In the genomic region with DNA sequence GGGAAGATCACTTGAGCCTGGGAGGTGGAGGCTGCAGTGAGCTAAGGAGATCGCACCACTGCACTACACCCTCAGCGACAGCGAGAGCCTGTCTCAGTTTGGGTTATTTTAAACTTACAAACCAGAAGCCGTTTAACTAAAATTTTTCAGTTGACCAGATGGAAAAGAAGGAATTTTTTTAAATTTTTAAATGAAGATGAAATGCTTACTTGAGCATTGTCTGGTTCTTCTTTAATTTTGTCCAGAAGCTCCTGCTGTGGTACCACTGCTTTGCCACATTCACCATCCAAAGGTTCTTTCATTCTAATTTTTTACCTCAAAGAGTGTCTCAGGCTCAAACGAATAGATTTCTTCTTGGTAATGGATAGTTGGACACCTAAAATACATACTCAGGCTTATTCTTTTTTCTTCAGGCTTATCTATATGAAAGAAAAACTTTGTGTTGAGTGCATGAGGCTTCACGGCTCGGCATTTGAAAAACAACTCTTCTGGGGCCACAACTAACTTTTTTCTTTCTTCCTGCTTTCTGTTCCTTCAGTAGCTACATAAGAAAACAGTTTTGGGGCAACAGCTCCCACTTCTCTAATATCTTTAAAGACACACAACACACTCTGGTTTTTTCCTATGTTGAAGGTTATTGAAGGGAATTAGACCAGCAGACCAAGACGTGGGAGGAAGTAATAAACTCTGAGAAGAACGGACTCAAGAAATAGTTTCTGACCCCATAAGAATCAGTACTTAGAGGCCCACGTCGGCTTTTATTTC, we compare ENCODE assay signal across 8 cellular contexts. TPM values are rescaled to one million over a fixed set of nuclear protein-coding genes. Genes with fewer than 3 reads are reported as not detected.
A peak's percentile ranks its signal among the peaks of the same experiment; 100 is the strongest.
DNase-seq lines count a peak whose midpoint lies in the region; ATAC-seq and TF ChIP-seq lines count a peak whose summit lies in the region.

No MANE protein-coding gene starts in this region.

- peak overlapping the region; percentile 75 to 92 (median 88) for H3K9ac ChIP-seq in skeletal muscle tissue (ENCODE audit: low read depth in 1 of 3, low read length in 3 of 3)

- peaks cover 20% of the 10 kb centered on the region for H3K36me3 Mint-ChIP-seq in activated T-cell treated with anti-CD3 and anti-CD28 coated beads, Interleukin-2, amount 50 U/mL, for 4 hours (ENCODE audit: insufficient read depth)
- H3K36me3 Mint-ChIP-seq in WTC11: peaks cover 30% of the 10 kb centered on the region

- 0 out of 2 replicates have a peak overlapping the region, but pooled peaks have one; percentile 100 for H3K27ac Mint-ChIP-seq in WTC11

- peaks cover 0 to 15% of the 10 kb centered on the region in 2 donors for H3K4me1 ChIP-seq in right atrium auricular region
- H3K4me1 ChIP-seq in skeletal muscle tissue (ENCODE audit: control insufficient read depth in 3 of 3, insufficient read depth in 3 of 3, low read length in 3 of 3): peaks cover 4 to 18% (median 15%) of the 10 kb centered on the region in 3 donors

- peak overlapping the region; percentile 98 for H3K4me3 Mint-ChIP-seq in activated T-cell treated with anti-CD3 and anti-CD28 coated beads, Interleukin-2, amount 50 U/mL, for 4 hours
- H3K4me3 Mint-ChIP-seq in WTC11: peak overlapping the region; percentile 99

- CTCF ChIA-PET in WTC11 (lab: Charles Lee): interaction anchor here (0.8 kb wide), 1 partner anchor 178 kb away, joined by 3 read pairs; no protein-coding TSS in a partner anchor

- peaks cover 19% of the 10 kb centered on the region for H3K36me3 ChIP-seq in right atrium auricular region
- peaks cover 0 to 6% (median 2%) of the 10 kb centered on the region in 3 donors for H3K36me3 ChIP-seq in skeletal muscle tissue (ENCODE audit: control insufficient read depth in 3 of 3, insufficient read depth in 3 of 3, low read length in 3 of 3)

- H3K9me3 ChIP-seq in right atrium auricular region: peaks cover 0 to 10% of the 10 kb centered on the region in 2 donors
- H3K9me3 ChIP-seq in skeletal muscle tissue (ENCODE audit: control insufficient read depth in 3 of 3, low read length in 3 of 3): no peaks in the 10 kb centered on the region

- no peak for DNase-seq in activated T-cell treated with anti-CD3 and anti-CD28 coated beads, Interleukin-2, amount 50 U/mL, for 4 hours
- no peak for DNase-seq in activated T-cell treated with anti-CD3 and anti-CD28 coated beads, Interleukin-2, amount 50 U/mL, for 1 hour
- DNase-seq in WTC11 (ENCODE audit: low spot score) (no peak), right atrium auricular region (ENCODE audit: low spot score) (no peak), iPS-NIHi7 (ENCODE audit: extremely low spot score) (no peak), NCI-H187 (lab: John Stamatoyannopoulos, UW) (no peak), NCI-H524 treated with DMSO at 0.1 percent for 48 hours (lab: John Stamatoyannopoulos, UW) (no peak)

- no peak for ATAC-seq in activated T-cell treated with anti-CD3 and anti-CD28 coated beads, Interleukin-2, amount 50 U/mL, for 4 hours
- no peak for ATAC-seq in WTC11

- H3K9me3 Mint-ChIP-seq in activated T-cell treated with anti-CD3 and anti-CD28 coated beads, Interleukin-2, amount 50 U/mL, for 4 hours: peaks cover 4% of the 10 kb centered on the region
- peaks cover 20% of the 10 kb centered on the region for H3K9me3 Mint-ChIP-seq in WTC11

- POLR2A ChIA-PET in WTC11 (lab: Charles Lee): no interaction called here

- peak overlapping the region; percentile 93 to 94 for H3K27ac ChIP-seq in right atrium auricular region
- peak overlapping the region; percentile 89 for H3K27ac ChIP-seq in skeletal muscle tissue (ENCODE audit: low read depth, low read length)

- TF ChIP-seq CTCF in WTC11 (IDR thresholded peaks at IDR 0.05) (no peak), right atrium auricular region (IDR thresholded peaks at IDR 0.05) (no peak)

- no peaks in the 10 kb centered on the region for H3K27me3 Mint-ChIP-seq in activated T-cell treated with anti-CD3 and anti-CD28 coated beads, Interleukin-2, amount 50 U/mL, for 4 hours (ENCODE audit: low read depth)
- peaks cover 3% of the 10 kb centered on the region; the same call in 1 of the 2 replicates for H3K27me3 Mint-ChIP-seq in WTC11 (ENCODE audit: low read depth)

- H3K4me1 Mint-ChIP-seq in activated T-cell treated with anti-CD3 and anti-CD28 coated beads, Interleukin-2, amount 50 U/mL, for 4 hours (ENCODE audit: low read depth): peaks cover 36% of the 10 kb centered on the region
- peaks cover 5% of the 10 kb centered on the region for H3K4me1 Mint-ChIP-seq in WTC11

- peak overlapping the region; percentile 67 to 71 for H3K4me3 ChIP-seq in right atrium auricular region
- peak overlapping the region; percentile 90 to 95 (median 91) for H3K4me3 ChIP-seq in skeletal muscle tissue (ENCODE audit: low read length in 3 of 3)

- H3K27me3 ChIP-seq in right atrium auricular region: no peaks in the 10 kb centered on the region
- H3K27me3 ChIP-seq in skeletal muscle tissue (ENCODE audit: control insufficient read depth in 3 of 3, insufficient read depth in 3 of 3, low read length in 3 of 3): no peaks in the 10 kb centered on the region

TF ChIP-seq in WTC11, 78 proteins besides CTCF, POLR2A, EP300 and RAD21:
- TF ChIP-seq ELF4 (CRISPR knock-in tag; IDR thresholded peaks at IDR 0.05; ENCODE audit: low read depth) (no peak), HMGA2 (CRISPR knock-in tag; IDR thresholded peaks at IDR 0.05) (no peak)
- TF ChIP-seq, protein P1, sequence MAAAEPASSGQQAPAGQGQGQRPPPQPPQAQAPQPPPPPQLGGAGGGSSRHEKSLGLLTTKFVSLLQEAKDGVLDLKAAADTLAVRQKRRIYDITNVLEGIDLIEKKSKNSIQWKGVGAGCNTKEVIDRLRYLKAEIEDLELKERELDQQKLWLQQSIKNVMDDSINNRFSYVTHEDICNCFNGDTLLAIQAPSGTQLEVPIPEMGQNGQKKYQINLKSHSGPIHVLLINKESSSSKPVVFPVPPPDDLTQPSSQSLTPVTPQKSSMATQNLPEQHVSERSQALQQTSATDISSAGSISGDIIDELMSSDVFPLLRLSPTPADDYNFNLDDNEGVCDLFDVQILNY (CRISPR knock-in tag; IDR thresholded peaks at IDR 0.05): no peak
- TF ChIP-seq, protein P2, sequence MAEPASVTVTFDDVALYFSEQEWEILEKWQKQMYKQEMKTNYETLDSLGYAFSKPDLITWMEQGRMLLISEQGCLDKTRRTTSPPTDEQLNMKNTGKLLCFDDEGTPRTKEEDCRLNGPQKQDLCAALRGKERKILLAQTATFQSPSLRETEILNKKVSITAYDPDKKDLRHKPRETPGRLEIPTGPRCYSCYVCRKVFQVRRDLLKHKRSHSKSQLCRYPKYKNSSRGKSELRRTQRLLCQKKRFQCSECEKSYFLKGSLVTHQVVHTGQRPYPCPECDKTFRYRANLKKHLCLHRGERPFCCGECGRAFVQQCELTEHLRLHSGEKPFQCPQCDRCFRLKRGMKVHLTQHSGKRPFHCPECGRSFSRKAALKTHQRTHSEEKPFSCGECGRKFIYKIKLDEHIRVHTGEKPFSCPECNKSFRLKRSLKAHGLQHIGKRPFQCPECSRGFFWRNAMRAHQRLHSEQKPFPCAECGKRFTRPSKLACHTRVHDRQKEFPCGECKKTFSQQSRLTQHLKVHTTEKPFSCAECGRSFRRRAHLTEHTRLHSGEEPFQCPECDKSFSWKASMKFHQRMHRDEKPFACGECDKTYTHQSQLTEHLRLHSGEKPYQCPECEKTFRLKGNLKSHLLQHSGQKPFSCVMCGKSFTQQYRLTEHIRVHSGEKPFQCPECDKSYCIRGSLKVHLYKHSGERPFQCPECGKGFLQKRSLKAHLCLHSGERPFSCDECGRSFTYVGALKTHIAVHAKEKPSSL (CRISPR knock-in tag; conservative IDR thresholded peaks at IDR 0.05): no peak
- TF ChIP-seq, protein P3, sequence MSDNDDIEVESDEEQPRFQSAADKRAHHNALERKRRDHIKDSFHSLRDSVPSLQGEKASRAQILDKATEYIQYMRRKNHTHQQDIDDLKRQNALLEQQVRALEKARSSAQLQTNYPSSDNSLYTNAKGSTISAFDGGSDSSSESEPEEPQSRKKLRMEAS (CRISPR knock-in tag; IDR thresholded peaks at IDR 0.05): no peak

RNA-seq across cellular contexts. Expression of a gene that starts 1.2 kb away (rescaled TPM):
- 10 to 100 TPM; 18.8 to 23.7 (median 20.6) TPM for total RNA-seq in activated T-cell treated with anti-CD3 and anti-CD28 coated beads, Interleukin-2, amount 50 U/mL, for 4 hours
- 12.5 to 16.5 TPM (median 13.8 TPM) in 3 replicates for total RNA-seq in WTC11 (2021)
- total RNA-seq in right atrium auricular region: 10 to 100 TPM in 1 of 2 donors, 1 to 10 TPM in 1; 6.7 to 20.6 TPM
- total RNA-seq in skeletal muscle tissue: 15.1 TPM

RNA-seq across cellular contexts. Expression of a gene that starts 45.4 kb away (rescaled TPM):
- 10 to 100 TPM; 14.9 to 17.4 (median 16.4) TPM for total RNA-seq in activated T-cell treated with anti-CD3 and anti-CD28 coated beads, Interleukin-2, amount 50 U/mL, for 4 hours
- total RNA-seq in WTC11 (2021) (8.7 to 11.0 TPM (median 10.6 TPM) in 3 replicates), right atrium auricular region (10 to 100 TPM; 25.2 to 30.6 TPM), skeletal muscle tissue (23.0 TPM)

RNA-seq across cellular contexts. Expression of a gene that starts 48.7 kb away (rescaled TPM):
- 1 to 10 TPM; 1.5 to 3.0 (median 3.0) TPM for total RNA-seq in activated T-cell treated with anti-CD3 and anti-CD28 coated beads, Interleukin-2, amount 50 U/mL, for 4 hours
- total RNA-seq in WTC11 (2021) (37.0 to 39.2 TPM (median 38.5 TPM) in 3 replicates), right atrium auricular region (1 to 10 TPM; 3.6 to 4.0 TPM), skeletal muscle tissue (11.5 TPM)
